ENCODE assay signal across 9 cellular contexts in genomic region chr2:16553222-16553621, GRCh38.
A peak's percentile ranks its signal among the peaks of the same experiment; 100 is the strongest.
DNase-seq lines count a peak whose midpoint lies in the region; ATAC-seq and TF ChIP-seq lines count a peak whose summit lies in the region.
"Had no signal": no experiment of that assay in that cellular context is flagged by ENCODE, and none has a peak within 500 bp of the region (broad histone marks: within the 10 kb centered on the region; RNA-seq: fewer than 3 reads in every experiment).

No MANE protein-coding gene starts in this region.

- in situ Hi-C loops in KBM-7 (cut with MboI; ENCODE audit: low pct_unique_long_range_greater_than_20kb, low sequenced_read_pairs): no loop called here
- in situ Hi-C loops in gastrocnemius medialis (cut with MboI; ENCODE audit: low sequenced_read_pairs in 4 of 4): loop anchor here (5.0 to 10.0 kb wide), 4 partner anchors 52 to 62 kb away; no protein-coding TSS in a partner anchor

- intact Hi-C loops in left cardiac atrium (cut with DNase I) (loop anchor here (1.0 to 5.0 kb wide), 3 partner anchors 54 to 204 kb away; no protein-coding TSS in a partner anchor), gastrocnemius medialis (cut with DNase I; ENCODE audit: low total_unique reads) (loop anchor here (1.0 to 2.0 kb wide), 2 partner anchors 56 to 204 kb away; no protein-coding TSS in a partner anchor)

- H3K27ac ChIP-seq in gastrocnemius medialis: no peak overlapping the region

- H3K27me3 Mint-ChIP-seq in activated T-cell treated with anti-CD3 and anti-CD28 coated beads, Interleukin-2, amount 50 U/mL, for 4 hours (ENCODE audit: low read depth): peaks cover 4% of the 10 kb centered on the region

- peaks cover 0 to 29% of the 10 kb centered on the region in 2 donors for H3K36me3 ChIP-seq in gastrocnemius medialis

- no peak for ATAC-seq in activated T-cell treated with anti-CD3 and anti-CD28 coated beads, Interleukin-2, amount 50 U/mL, for 4 hours
- ATAC-seq in left cardiac atrium: no peak
- ATAC-seq in gastrocnemius medialis: peak; percentile 51 to 76
- no peak for ATAC-seq in HG02642 (IDR thresholded peaks at IDR 0.05; ENCODE audit: poor library complexity, unreplicated experiment)
- no peak for ATAC-seq in HG03135 (IDR thresholded peaks at IDR 0.05; ENCODE audit: unreplicated experiment)

- H3K4me1 Mint-ChIP-seq in activated T-cell treated with anti-CD3 and anti-CD28 coated beads, Interleukin-2, amount 50 U/mL, for 4 hours (ENCODE audit: low read depth): no peaks in the 10 kb centered on the region
- H3K4me1 Mint-ChIP-seq: activated naive CD4-positive, alpha-beta T cell treated with anti-CD3 and anti-CD28 coated beads, Interleukin-2, amount 50 U/mL, for 24 hours had no signal

- peak; percentile 46 to 61 (median 61) for TF ChIP-seq CTCF in gastrocnemius medialis (IDR thresholded peaks at IDR 0.05 in 4 of 5, conservative IDR thresholded peaks at IDR 0.05 in 1 of 5)

- H3K27me3 ChIP-seq in gastrocnemius medialis: no peaks in the 10 kb centered on the region

- peak; percentile 3 for DNase-seq in activated T-cell treated with anti-CD3 and anti-CD28 coated beads for 1 hour (ENCODE audit: low read depth)
- no peak for DNase-seq in activated T-cell treated with anti-CD3 and anti-CD28 coated beads, Interleukin-2, amount 50 U/mL, for 4 hours
- peak; percentile 47 for DNase-seq in KBM-7
- peak; percentile 41 for DNase-seq in SW480 (ENCODE audit: low spot score)
- peak; percentile 28 for DNase-seq in left cardiac atrium
- DNase-seq in gastrocnemius medialis: peak in 1 of 2 donors; percentile 20

- no peak for TF ChIP-seq POLR2A in gastrocnemius medialis (IDR thresholded peaks at IDR 0.05)

- H3K4me3 Mint-ChIP-seq in activated T-cell treated with anti-CD3 and anti-CD28 coated beads, Interleukin-2, amount 50 U/mL, for 4 hours: no peak overlapping the region
- H3K4me3 Mint-ChIP-seq: activated naive CD4-positive, alpha-beta T cell treated with anti-CD3 and anti-CD28 coated beads, Interleukin-2, amount 50 U/mL, for 24 hours had no signal

- H3K36me3 Mint-ChIP-seq in activated T-cell treated with anti-CD3 and anti-CD28 coated beads, Interleukin-2, amount 50 U/mL, for 4 hours (ENCODE audit: insufficient read depth): no peaks in the 10 kb centered on the region
- H3K36me3 Mint-ChIP-seq: activated naive CD4-positive, alpha-beta T cell treated with anti-CD3 and anti-CD28 coated beads, Interleukin-2, amount 50 U/mL, for 24 hours had no signal

- H3K4me3 ChIP-seq in gastrocnemius medialis: no peak overlapping the region

- H3K4me1 ChIP-seq in gastrocnemius medialis: no peaks in the 10 kb centered on the region

- H3K9me3 Mint-ChIP-seq in activated T-cell treated with anti-CD3 and anti-CD28 coated beads, Interleukin-2, amount 50 U/mL, for 4 hours: no peaks in the 10 kb centered on the region
- H3K9me3 Mint-ChIP-seq: activated naive CD4-positive, alpha-beta T cell treated with anti-CD3 and anti-CD28 coated beads, Interleukin-2, amount 50 U/mL, for 24 hours had no signal

- H3K9me3 ChIP-seq in gastrocnemius medialis: no peaks in the 10 kb centered on the region

Comparison
In these comparisons a context has a peak if more than half of its experiments do, and no peak if none do; other contexts are left out.
1. ATAC-seq: peak in gastrocnemius medialis (2 of 2); none in activated T-cell treated with anti-CD3 and anti-CD28 coated beads, Interleukin-2, amount 50 U/mL, for 4 hours (0 of 2), left cardiac atrium (0 of 2), HG02642 (single experiment) and HG03135 (single experiment).